Comparison of ENCODE assay signal across 20 cellular contexts in the genomic region with DNA sequence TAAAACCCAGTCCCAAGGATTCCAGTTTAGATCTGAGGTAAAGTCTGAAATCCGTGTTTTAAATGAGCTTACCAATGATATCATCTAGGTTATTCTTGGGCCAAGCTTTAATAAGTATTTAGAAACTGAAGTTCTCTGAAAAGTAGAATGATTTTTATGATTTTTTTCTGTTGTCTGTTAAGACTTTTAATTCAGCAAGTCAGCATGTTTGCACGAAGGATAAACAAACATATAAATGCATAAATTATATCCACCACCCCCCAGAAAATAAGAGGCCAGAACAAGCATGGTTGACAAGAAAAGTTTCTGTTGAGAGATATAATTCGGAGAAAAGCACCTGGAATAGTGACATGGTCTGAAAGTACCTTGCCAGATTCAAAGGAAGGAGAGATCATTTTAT.
A peak's percentile ranks its signal among the peaks of the same experiment; 100 is the strongest.
DNase-seq lines count a peak whose midpoint lies in the region; ATAC-seq, FAIRE-seq and TF ChIP-seq lines count a peak whose summit lies in the region.
"Had no signal": no experiment of that assay in that cellular context is flagged by ENCODE, and none has a peak within 500 bp of the region (broad histone marks: within the 10 kb centered on the region; RNA-seq: fewer than 3 reads in every experiment).

No MANE protein-coding gene starts in this region.

- ATAC-seq in A549 (no peak), IMR-90 (ENCODE audit: low read depth) (no peak)
- ATAC-seq: CD8-positive, alpha-beta T cell had no signal

- CTCF ChIA-PET in A549 (lab: Yijun Ruan, JAX) (no interaction called here), IMR-90 (lab: Yijun Ruan, JAX) (no interaction called here)

- no peak overlapping the region for H2AK9ac ChIP-seq in IMR-90 (replicated peaks; ENCODE audit: low read depth, low read length, poor library complexity)

- H3K56ac ChIP-seq in IMR-90 (ENCODE audit: extremely low read depth, insufficient read depth, low read length): no peak overlapping the region

- no peak overlapping the region for H2BK120ac ChIP-seq in IMR-90 (ENCODE audit: low read depth, low read length)

- no peaks in the 10 kb centered on the region for H3K9me1 ChIP-seq in IMR-90 (ENCODE audit: insufficient read depth, low read length)

- 3% methylated on average over 3 of the region's 3 CpGs for WGBS in A549 (ENCODE audit: missing lambda C conversion rate)
- WGBS in IMR-90 (ENCODE audit: extremely low coverage in 2 of 2, insufficient read length in 1 of 2), 2 experiments: no CpG with 5 or more reads among the region's 3 CpGs

- in situ Hi-C loops in IMR-90 (cut with MboI; ENCODE audit: low sequenced_read_pairs): no loop called here

- H3K9me3 ChIP-seq in A549 (no peaks in the 10 kb centered on the region; the same call in 2 of the 3 replicates), IMR-90 (ENCODE audit: control insufficient read depth, insufficient read depth, low read length) (peaks cover 5% of the 10 kb centered on the region; the same call in 1 of the 2 replicates), neural cell (ENCODE audit: low read length) (no peaks in the 10 kb centered on the region)
- H3K9me3 ChIP-seq: BLaER1 treated with 17β-estradiol and CSF1 and Interleukin-3, amounts not matched to agents 10 nM and 100 nM; Caco-2 had no signal

- no peaks in the 10 kb centered on the region for H3K36me3 ChIP-seq in IMR-90 (ENCODE audit: control insufficient read depth, insufficient read depth, low read length)
- no peaks in the 10 kb centered on the region for H3K36me3 ChIP-seq in neural cell (ENCODE audit: insufficient read depth, low read length)
- H3K36me3 ChIP-seq: BLaER1 treated with 17β-estradiol and CSF1 and Interleukin-3, amounts not matched to agents 10 nM and 100 nM had no signal

- DNase-seq in A549 (ENCODE audit: low read depth in 1 of 2, low spot score in 1 of 2) (no peak), IMR-90 (no peak), UCSD-AML1 (lab: John Stamatoyannopoulos, UW; ENCODE audit: unreplicated experiment) (no peak)
- no peak for DNase-seq in activated naive CD4-positive, alpha-beta T cell treated with anti-CD3 and anti-CD28 coated beads, Interleukin-2, amount 50 U/mL, for 16 hours
- DNase-seq: 8988T; AML-193; Caco-2; Calu3; CD4-positive, alpha-beta T cell; CD8-positive, alpha-beta T cell; DMS79 treated with DMSO at 0.1 percent for 48 hours; GF-D8 had no signal

- H3K9me2 ChIP-seq in neural cell (ENCODE audit: insufficient read depth, low read length): peaks cover 4% of the 10 kb centered on the region

- H3K79me1 ChIP-seq in IMR-90 (ENCODE audit: low read depth in 1 of 2, low read length in 2 of 2): no peaks in the 10 kb centered on the region

- no TSS peak for BruUV-seq in IMR-90 (replicated peaks; lab: Mats Ljungman, UMichigan)

- no peaks in the 10 kb centered on the region for H3K79me2 ChIP-seq in neural cell (replicated peaks; ENCODE audit: insufficient read depth, low read length)

- no peak overlapping the region for H2BK5ac ChIP-seq in IMR-90 (ENCODE audit: low read depth, low read length, poor library complexity, severe bottlenecking)

- H3K4me2 ChIP-seq in A549 (no peak overlapping the region), IMR-90 (ENCODE audit: low read depth, low read length) (no peak overlapping the region), neural cell (ENCODE audit: low read length) (no peak overlapping the region)
- H3K4me2 ChIP-seq: BLaER1 treated with 17β-estradiol and CSF1 and Interleukin-3, amounts not matched to agents 10 nM and 100 nM had no signal

- no peak overlapping the region for H3K14ac ChIP-seq in IMR-90 (replicated peaks; ENCODE audit: low read depth, low read length)

- H2AFZ ChIP-seq in IMR-90 (replicated peaks; ENCODE audit: low read length, poor library complexity): no peak overlapping the region
- H2AFZ ChIP-seq in neural cell (ENCODE audit: low read depth, low read length): no peak overlapping the region

- H2AK5ac ChIP-seq in IMR-90 (ENCODE audit: low read depth, low read length): no peak overlapping the region

- TF ChIP-seq CTCF in A549 (IDR thresholded peaks at IDR 0.05): no peak
- TF ChIP-seq CTCF in IMR-90 (conservative IDR thresholded peaks at IDR 0.05; ENCODE audit: low read depth, low read length): no peak
- TF ChIP-seq CTCF in neural cell (IDR thresholded peaks at IDR 0.05; ENCODE audit: poor library complexity, severe bottlenecking): no peak

- H3K4me3 ChIP-seq in A549: no peak overlapping the region
- no peak overlapping the region for H3K4me3 ChIP-seq in IMR-90 (ENCODE audit: insufficient read depth, low read depth, low read length)
- no peak overlapping the region for H3K4me3 ChIP-seq in neural cell (ENCODE audit: low read length)
- H3K4me3 ChIP-seq: BLaER1 treated with 17β-estradiol and CSF1 and Interleukin-3, amounts not matched to agents 10 nM and 100 nM had no signal

- H3K27me3 ChIP-seq in IMR-90 (ENCODE audit: control insufficient read depth, insufficient read depth, low read length) (no peaks in the 10 kb centered on the region), neural cell (ENCODE audit: insufficient read depth, low read depth, low read length) (no peaks in the 10 kb centered on the region)
- H3K27me3 ChIP-seq: BLaER1 treated with 17β-estradiol and CSF1 and Interleukin-3, amounts not matched to agents 10 nM and 100 nM had no signal

- no peak overlapping the region for H2BK20ac ChIP-seq in IMR-90 (ENCODE audit: low read depth, low read length)

- H3K4me1 ChIP-seq in A549 (no peaks in the 10 kb centered on the region), IMR-90 (ENCODE audit: control insufficient read depth, insufficient read depth, low read length) (no peaks in the 10 kb centered on the region)
- H3K4me1 ChIP-seq: BLaER1 treated with 17β-estradiol and CSF1 and Interleukin-3, amounts not matched to agents 10 nM and 100 nM; Caco-2 had no signal

- dilution Hi-C loops in IMR-90 (cut with HindIII; ENCODE audit: low sequenced_read_pairs, unreplicated experiment): no loop called here

- no peak overlapping the region for H4K91ac ChIP-seq in IMR-90 (ENCODE audit: insufficient read depth, low read depth, low read length)

- no peak overlapping the region for H3K18ac ChIP-seq in IMR-90 (ENCODE audit: low read depth, low read length)

- H2BK15ac ChIP-seq in IMR-90 (ENCODE audit: low read depth, low read length): no peak overlapping the region

- no peak overlapping the region for H4K8ac ChIP-seq in IMR-90 (ENCODE audit: low read depth in 2 of 2, low read length in 2 of 2)

- POLR2A ChIA-PET in A549 (lab: Yijun Ruan, JAX): no interaction called here
- POLR2A ChIA-PET in IMR-90 (lab: Charles Lee; ENCODE audit: unreplicated experiment): no interaction called here

- H4K5ac ChIP-seq in IMR-90 (ENCODE audit: low read depth, low read length): no peak overlapping the region

- intact Hi-C loops in IMR-90 (cut with micrococcal nuclease): no loop called here

- H3F3A ChIP-seq in neural cell (ENCODE audit: insufficient read depth, low read length, poor library complexity, severe bottlenecking): peaks cover 17% of the 10 kb centered on the region

- no peak for TF ChIP-seq POLR2A in A549 (IDR thresholded peaks at IDR 0.05; ENCODE audit: low read length)
- TF ChIP-seq POLR2A in IMR-90 (IDR thresholded peaks at IDR 0.05; ENCODE audit: low read depth, low read length): no peak

- H3K9ac ChIP-seq in IMR-90 (ENCODE audit: low read depth, low read length) (no peak overlapping the region), neural cell (ENCODE audit: low read length) (no peak overlapping the region)
- H3K9ac ChIP-seq: BLaER1 treated with 17β-estradiol and CSF1 and Interleukin-3, amounts not matched to agents 10 nM and 100 nM had no signal

- no peak overlapping the region for H3K4ac ChIP-seq in IMR-90 (ENCODE audit: low read depth, low read length)

- no peak overlapping the region for H3K23ac ChIP-seq in IMR-90 (ENCODE audit: low read depth, low read length)

- H4K20me1 ChIP-seq in IMR-90 (ENCODE audit: insufficient read depth, low read length) (no peaks in the 10 kb centered on the region), neural cell (ENCODE audit: insufficient read depth) (no peaks in the 10 kb centered on the region)
- H4K20me1 ChIP-seq: BLaER1 treated with 17β-estradiol and CSF1 and Interleukin-3, amounts not matched to agents 10 nM and 100 nM had no signal

- H3K27ac ChIP-seq in A549: no peak overlapping the region
- H3K27ac ChIP-seq in IMR-90 (ENCODE audit: insufficient read depth, low read length): no peak overlapping the region
- peak overlapping the region; percentile 96 for H3K27ac ChIP-seq in neural cell (ENCODE audit: low read length)
- H3K27ac ChIP-seq: BLaER1 treated with 17β-estradiol and CSF1 and Interleukin-3, amounts not matched to agents 10 nM and 100 nM; C4-2B had no signal

- no peak for TF ChIP-seq RAD21 in A549 (conservative IDR thresholded peaks at IDR 0.05 in 1 of 2, IDR thresholded peaks at IDR 0.05 in 1 of 2)
- TF ChIP-seq RAD21 in IMR-90 (IDR thresholded peaks at IDR 0.05; ENCODE audit: low read length): no peak
- no peak for TF ChIP-seq RAD21 in neural cell (conservative IDR thresholded peaks at IDR 0.05)

- TF ChIP-seq EP300 in A549 (IDR thresholded peaks at IDR 0.05): no peak
- no peak for TF ChIP-seq EP300 in neural cell (conservative IDR thresholded peaks at IDR 0.05; ENCODE audit: poor library complexity, severe bottlenecking)

- no peak for FAIRE-seq in A549 (lab: Jason Lieb, UNC)
- FAIRE-seq: A204.1, D721Med, G401.6, GM12891, GM19239 had no signal

TF ChIP-seq in A549, 52 proteins besides CTCF, POLR2A, EP300 and RAD21:
- TF ChIP-seq HEYL (CRISPR knock-in tag; IDR thresholded peaks at IDR 0.05) (no peak), RNF2 (IDR thresholded peaks at IDR 0.05; ENCODE audit: borderline replicate concordance, low read depth) (no peak), MAFK (IDR thresholded peaks at IDR 0.05; ENCODE audit: partially characterized antibody) (peak; percentile 8)

TF ChIP-seq in IMR-90, 13 proteins besides CTCF, POLR2A, EP300 and RAD21 (continues in another document):
- no peak for TF ChIP-seq RCOR1 (IDR thresholded peaks at IDR 0.05; ENCODE audit: insufficient replicate concordance, low read length)
- no peak for TF ChIP-seq MAZ (IDR thresholded peaks at IDR 0.05; ENCODE audit: borderline replicate concordance, low read depth, low read length)
- TF ChIP-seq SMC3 (IDR thresholded peaks at IDR 0.05; ENCODE audit: low read depth, low read length): no peak
- no peak for TF ChIP-seq CHD1 (IDR thresholded peaks at IDR 0.05; ENCODE audit: low read depth, low read length)
- 0 out of 2 replicates have a peak, but pooled peaks have one; percentile 1 for TF ChIP-seq MAFK (IDR thresholded peaks at IDR 0.05; ENCODE audit: low read depth, low read length)
- TF ChIP-seq MXI1 (IDR thresholded peaks at IDR 0.05; ENCODE audit: borderline replicate concordance, low read depth, low read length): no peak

TF ChIP-seq in neural cell, 6 proteins besides CTCF, POLR2A, EP300 and RAD21 (continues in another document):
- TF ChIP-seq TAF1 (IDR thresholded peaks at IDR 0.05; ENCODE audit: low read depth) (no peak), EZH2 (IDR thresholded peaks at IDR 0.05; ENCODE audit: borderline replicate concordance, insufficient read depth, low read length, poor library complexity, severe bottlenecking) (no peak), SMC3 (conservative IDR thresholded peaks at IDR 0.05; ENCODE audit: poor library complexity) (no peak), MXI1 (conservative IDR thresholded peaks at IDR 0.05; ENCODE audit: poor library complexity, severe bottlenecking) (no peak)
